ENCODE assay signal across 24 cellular contexts in the genomic region with DNA sequence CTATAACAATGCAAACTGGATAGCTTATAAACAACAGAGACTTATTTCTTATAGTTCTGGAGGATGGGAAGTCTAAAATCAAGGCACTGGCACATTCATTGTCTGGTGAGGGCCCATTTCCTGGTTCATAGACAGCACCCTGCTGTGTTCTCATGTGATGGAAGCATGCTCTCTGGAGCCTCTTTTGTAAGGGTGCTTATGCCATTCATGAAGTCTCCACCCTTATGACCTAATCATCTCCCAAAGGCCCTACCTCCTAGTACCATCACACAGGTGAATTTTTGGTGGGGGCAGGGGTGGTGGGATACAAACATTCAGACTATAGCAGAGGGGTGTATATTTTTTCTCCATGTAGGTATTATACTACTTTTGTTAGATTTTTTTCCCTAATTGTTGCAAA.
DNase-seq lines count a peak whose midpoint lies in the region; ATAC-seq, FAIRE-seq and TF ChIP-seq lines count a peak whose summit lies in the region.
"Had no signal": no experiment of that assay in that cellular context is flagged by ENCODE, and none has a peak within 500 bp of the region (broad histone marks: within the 10 kb centered on the region; RNA-seq: fewer than 3 reads in every experiment).

No MANE protein-coding gene starts in this region.

- H3K4me2 ChIP-seq in HepG2 (ENCODE audit: low read depth, low read length): no peak overlapping the region
- H3K4me2 ChIP-seq: A549 had no signal

- in situ Hi-C loops in HepG2 (cut with HindIII; ENCODE audit: extremely low pct_ligation_motif_present, low pct_unique_long_range_greater_than_20kb): no loop called here

- FAIRE-seq in HepG2 (lab: Jason Lieb, UNC) (no peak), pancreas (lab: Jason Lieb, UNC) (no peak)
- FAIRE-seq: A549 had no signal

- no peaks in the 10 kb centered on the region for H3K79me2 ChIP-seq in HepG2 (ENCODE audit: insufficient read depth, low read length)

- CTCF ChIA-PET in HepG2 (lab: Yijun Ruan, JAX; ENCODE audit: low intra/inter-chr PET ratio, low total read pairs): no interaction called here

- TF ChIP-seq RAD21 in HepG2 (CRISPR knock-in tag; IDR thresholded peaks at IDR 0.05): no peak

- TF ChIP-seq CTCF in NB4 (IDR thresholded peaks at IDR 0.05; ENCODE audit: low read depth, low read length): no peak
- no peak for TF ChIP-seq CTCF in HepG2 (CRISPR knock-in tag; IDR thresholded peaks at IDR 0.05)
- no peak for TF ChIP-seq CTCF in pancreas (IDR thresholded peaks at IDR 0.05)

- no peaks in the 10 kb centered on the region for H4K20me1 ChIP-seq in HepG2 (ENCODE audit: insufficient read depth, low read length)

- TF ChIP-seq POLR2A in NB4 (IDR thresholded peaks at IDR 0.05; ENCODE audit: extremely low read depth, insufficient read length): no peak
- TF ChIP-seq POLR2A in HepG2 (IDR thresholded peaks at IDR 0.05; ENCODE audit: insufficient read depth in 1 of 2, low read depth in 2 of 2, low read length in 2 of 2): no peak

- no TSS peak for BruUV-seq in HepG2 (replicated peaks; lab: Mats Ljungman, UMichigan)

- no peak overlapping the region for H2AFZ ChIP-seq in HepG2 (ENCODE audit: low read length)

- H3K36me3 ChIP-seq in HepG2 (replicated peaks in 1 of 2; ENCODE audit: control insufficient read depth in 1 of 2, insufficient read depth in 2 of 2, low read length in 2 of 2): no peaks in the 10 kb centered on the region
- H3K36me3 ChIP-seq in pancreas: no peaks in the 10 kb centered on the region
- H3K36me3 ChIP-seq: right atrium auricular region, upper lobe of left lung had no signal

- no peaks in the 10 kb centered on the region for H3K27me3 ChIP-seq in HepG2 (ENCODE audit: control insufficient read depth in 1 of 2, insufficient read depth in 2 of 2, low read length in 2 of 2)
- no peaks in the 10 kb centered on the region for H3K27me3 ChIP-seq in pancreas
- H3K27me3 ChIP-seq: right atrium auricular region, upper lobe of left lung had no signal

- POLR2A ChIA-PET in HepG2 (lab: Yijun Ruan, JAX): no interaction called here

- H3K9ac ChIP-seq in HepG2 (ENCODE audit: insufficient read depth, low read depth, low read length): no peak overlapping the region

- ATAC-seq in HepG2 (no peak), GM21528 (IDR thresholded peaks at IDR 0.05; ENCODE audit: low FRiP score, unreplicated experiment) (no peak), pancreas (no peak)
- ATAC-seq: A549; activated CD8-positive, alpha-beta T cell treated with anti-CD3 and anti-CD28 coated beads, Interleukin-2, amount 10 ng/mL, durations not matched to agents 7 days and 5 days; activated T-cell treated with anti-CD3 and anti-CD28 coated beads, Interleukin-2, amount 50 U/mL, for 4 hours; naive thymus-derived CD4-positive, alpha-beta T cell; Panc1; SK-N-SH treated with all-trans-retinoic acid at 6 μM for 48 hours; WTC11 had no signal

- H3K4me3 ChIP-seq in NB4 (ENCODE audit: low read depth, low read length) (no peak overlapping the region), HepG2 (replicated peaks in 1 of 3; ENCODE audit: insufficient read depth in 1 of 3, low read depth in 2 of 3, low read length in 3 of 3) (no peak overlapping the region), pancreas (no peak overlapping the region)
- H3K4me3 ChIP-seq: A549, right atrium auricular region, upper lobe of left lung had no signal

- H3K9me3 ChIP-seq in HepG2 (ENCODE audit: low read length) (no peaks in the 10 kb centered on the region), pancreas (no peaks in the 10 kb centered on the region)
- H3K9me3 ChIP-seq: A549, right atrium auricular region, upper lobe of left lung had no signal

- H3K4me1 ChIP-seq in HepG2 (ENCODE audit: insufficient read depth, low read length) (peaks cover 22% of the 10 kb centered on the region), pancreas (peaks cover 11 to 34% (median 25%) of the 10 kb centered on the region in 3 donors)
- H3K4me1 ChIP-seq: A549 had no signal

- TF ChIP-seq EP300 in HepG2 (IDR thresholded peaks at IDR 0.05; ENCODE audit: low read depth in 2 of 2, low read length in 2 of 2): no peak
- no peak for TF ChIP-seq EP300 in HepG2 (CRISPR knock-in tag; IDR thresholded peaks at IDR 0.05; ENCODE audit: borderline replicate concordance)

- intact Hi-C loops in HepG2 (cut with micrococcal nuclease; ENCODE audit: unreplicated experiment) (loop anchor here (10.0 kb wide), 1 partner anchor 89 kb away; the partner anchor contains the start of gene UNC13B), posterior cingulate gyrus (cut with DNase I) (loop anchor here (10.0 kb wide), 1 partner anchor 61 kb away; no protein-coding TSS in a partner anchor), pancreas (cut with DNase I) (no loop called here)

- DNase-seq in NCI-H2107 treated with DMSO at 0.1 percent for 48 hours (lab: John Stamatoyannopoulos, UW; ENCODE audit: unreplicated experiment): peak; percentile 5
- DNase-seq in NCI-H2107 (lab: John Stamatoyannopoulos, UW): no peak
- DNase-seq in NB4 (ENCODE audit: low read depth): peak; percentile 28
- peak; percentile 65 for DNase-seq in NCI-H748 (lab: John Stamatoyannopoulos, UW; ENCODE audit: unreplicated experiment)
- no peak for DNase-seq in HepG2 (ENCODE audit: low spot score)
- DNase-seq in posterior cingulate gyrus: no peak
- DNase-seq in pancreas: no peak
- DNase-seq: activated CD8-positive, alpha-beta T cell treated with anti-CD3 and anti-CD28 coated beads, Interleukin-2, amount 10 ng/mL, durations not matched to agents 7 days and 5 days; activated naive CD4-positive, alpha-beta T cell treated with anti-CD3 and anti-CD28 coated beads, Interleukin-2, amount 10 ng/mL, durations not matched to agents 7 days and 5 days; activated T-cell treated with anti-CD3 and anti-CD28 coated beads, Interleukin-2, amount 50 U/mL, for 4 hours; Calu3; erythroblast; GDM1; mesenchymal stem cell; naive thymus-derived CD4-positive, alpha-beta T cell; NCI-H187; stimulated activated CD4-positive, alpha-beta T cell treated with anti-CD3 and anti-CD28 coated beads, Interleukin-4, amount 100 ng/mL, for 4 hours had no signal

- H3K27ac ChIP-seq in HepG2 (ENCODE audit: extremely low read length, insufficient read depth, low read length) (no peak overlapping the region), pancreas (no peak overlapping the region)
- H3K27ac ChIP-seq: A549, right atrium auricular region, upper lobe of left lung had no signal

TF ChIP-seq in HepG2, 621 proteins besides CTCF, POLR2A, EP300 and RAD21:
- no peak for TF ChIP-seq FOXC1 (CRISPR knock-in tag; IDR thresholded peaks at IDR 0.05; ENCODE audit: borderline replicate concordance)
- TF ChIP-seq FLYWCH1 (CRISPR knock-in tag; IDR thresholded peaks at IDR 0.05): no peak
- no peak for TF ChIP-seq ZNF720 (CRISPR knock-in tag; IDR thresholded peaks at IDR 0.05)
- TF ChIP-seq ELF3 (CRISPR knock-in tag; IDR thresholded peaks at IDR 0.05): 0 out of 2 replicates have a peak, but pooled peaks have one; percentile 19

Comparison
In these comparisons a context has a peak if more than half of its experiments do, and no peak if none do; other contexts are left out.
1. DNase-seq: peak in NCI-H2107 treated with DMSO at 0.1 percent for 48 hours (single experiment), NB4 (single experiment) and NCI-H748 (single experiment); none in NCI-H2107 (single experiment), HepG2 (single experiment), posterior cingulate gyrus (0 of 10) and pancreas (0 of 6).
2. intact Hi-C loops: an anchor here in HepG2 (10.0 kb wide) and posterior cingulate gyrus (10.0 kb wide); none called in pancreas.